In genomic region chr7:17299477-17299991, GRCh38 we compare ENCODE assay signal across 8 cellular contexts. TPM values are rescaled to one million over a fixed set of nuclear protein-coding genes. Genes with fewer than 3 reads are reported as not detected.
A peak's percentile ranks its signal among the peaks of the same experiment; 100 is the strongest.
DNase-seq lines count a peak whose midpoint lies in the region; ATAC-seq and TF ChIP-seq lines count a peak whose summit lies in the region.

No MANE protein-coding gene starts in this region.

- no peak for DNase-seq in GM12864 (ENCODE audit: low read depth)
- DNase-seq in HAP-1 (ENCODE audit: low spot score in 2 of 2): peak in 1 of 2 experiments; percentile 21
- DNase-seq in NCI-H69 (lab: John Stamatoyannopoulos, UW): peak; percentile 33
- DNase-seq in activated naive CD8-positive, alpha-beta T cell treated with anti-CD3 and anti-CD28 coated beads for 36 hours: peak; percentile 7
- no peak for DNase-seq in iPS DF 6.9 (ENCODE audit: low read depth, low spot score)
- no peak for DNase-seq in gastrocnemius medialis
- no peak for DNase-seq in posterior vena cava (ENCODE audit: low spot score)

- no peak overlapping the region for H3K27ac ChIP-seq in iPS DF 6.9 (ENCODE audit: low read length)
- peak overlapping the region; percentile 67 to 83 (median 78) for H3K27ac ChIP-seq in gastrocnemius medialis

- peaks cover 4% of the 10 kb centered on the region for H3K27me3 ChIP-seq in HAP-1 (ENCODE audit: low read depth)
- no peaks in the 10 kb centered on the region for H3K27me3 ChIP-seq in iPS DF 6.9 (ENCODE audit: control insufficient read depth, insufficient read depth, low read length)
- peaks cover 0 to 16% (median 13%) of the 10 kb centered on the region in 3 donors for H3K27me3 ChIP-seq in gastrocnemius medialis

- H3K4me3 Mint-ChIP-seq in activated naive CD8-positive, alpha-beta T cell treated with anti-CD3 and anti-CD28 coated beads for 36 hours: peak overlapping the region; percentile 92

- H3K4me3 ChIP-seq in GM12864 (ENCODE audit: low read depth, low read length) (peak overlapping the region; percentile 96), HAP-1 (peak overlapping the region; percentile 48), iPS DF 6.9 (ENCODE audit: low read length) (peak overlapping the region; percentile 97; the same call in 1 of the 2 replicates), gastrocnemius medialis (peak overlapping the region; percentile 63 to 76 (median 72))

- no peaks in the 10 kb centered on the region for H3K27me3 Mint-ChIP-seq in activated naive CD8-positive, alpha-beta T cell treated with anti-CD3 and anti-CD28 coated beads for 36 hours

- H3K27ac Mint-ChIP-seq in activated naive CD8-positive, alpha-beta T cell treated with anti-CD3 and anti-CD28 coated beads for 36 hours: peak overlapping the region; percentile 91

- TF ChIP-seq POLR2A in gastrocnemius medialis (IDR thresholded peaks at IDR 0.05): no peak

- no peaks in the 10 kb centered on the region for H3K36me3 ChIP-seq in HAP-1 (replicated peaks)
- H3K36me3 ChIP-seq in iPS DF 6.9 (ENCODE audit: control insufficient read depth, insufficient read depth, low read length): no peaks in the 10 kb centered on the region
- no peaks in the 10 kb centered on the region for H3K36me3 ChIP-seq in gastrocnemius medialis

- ATAC-seq in gastrocnemius medialis (peak; percentile 8 to 17), GM18517 (IDR thresholded peaks at IDR 0.05; ENCODE audit: unreplicated experiment) (no peak)

- in situ Hi-C loops in HAP-1 (cut with MboI; ENCODE audit: low sequenced_read_pairs) (no loop called here), gastrocnemius medialis (cut with MboI; ENCODE audit: low sequenced_read_pairs in 4 of 4) (no loop called here)

- H3K9me3 ChIP-seq in HAP-1: peaks cover 7% of the 10 kb centered on the region; the same call in 1 of the 2 replicates
- no peaks in the 10 kb centered on the region for H3K9me3 ChIP-seq in iPS DF 6.9 (ENCODE audit: control insufficient read depth, insufficient read depth, low read length)
- no peaks in the 10 kb centered on the region for H3K9me3 ChIP-seq in gastrocnemius medialis

- intact Hi-C loops in gastrocnemius medialis (cut with DNase I; ENCODE audit: low total_unique reads): no loop called here
- intact Hi-C loops in posterior vena cava (cut with DNase I): no loop called here

- peaks cover 3% of the 10 kb centered on the region for H3K9me3 Mint-ChIP-seq in activated naive CD8-positive, alpha-beta T cell treated with anti-CD3 and anti-CD28 coated beads for 36 hours

- peaks cover 36% of the 10 kb centered on the region for H3K4me1 Mint-ChIP-seq in activated naive CD8-positive, alpha-beta T cell treated with anti-CD3 and anti-CD28 coated beads for 36 hours

- TF ChIP-seq CTCF in GM12864 (IDR thresholded peaks at IDR 0.05; ENCODE audit: low read depth, low read length, missing control alignments) (no peak), gastrocnemius medialis (IDR thresholded peaks at IDR 0.05 in 4 of 5, conservative IDR thresholded peaks at IDR 0.05 in 1 of 5) (no peak)

- H3K4me1 ChIP-seq in HAP-1 (peaks cover 4% of the 10 kb centered on the region), iPS DF 6.9 (ENCODE audit: control insufficient read depth, insufficient read depth, low read length) (no peaks in the 10 kb centered on the region; the same call in 1 of the 2 replicates), gastrocnemius medialis (peaks cover 0 to 7% of the 10 kb centered on the region in 2 donors)

- H3K36me3 Mint-ChIP-seq in activated naive CD8-positive, alpha-beta T cell treated with anti-CD3 and anti-CD28 coated beads for 36 hours: peaks cover 15% of the 10 kb centered on the region

- no CpG with 5 or more reads among the region's 13 CpGs for WGBS in iPS DF 6.9 (ENCODE audit: insufficient coverage, insufficient read length)

RNA-seq across cellular contexts. Expression of gene AHR, which starts 1.1 kb away (rescaled TPM):
- 10 to 100 TPM; 44.9 to 45.9 TPM for total RNA-seq in activated naive CD8-positive, alpha-beta T cell treated with anti-CD3 and anti-CD28 coated beads for 36 hours
- 10 to 100 TPM; 12.0 to 13.6 (median 13.1) TPM for total RNA-seq in gastrocnemius medialis
- 10 to 100 TPM; 63.3 to 73.9 TPM for total RNA-seq in posterior vena cava

Comparison
In these comparisons a context has a peak if more than half of its experiments do, and no peak if none do; other contexts are left out.
1. DNase-seq: peak in NCI-H69 (single experiment) and activated naive CD8-positive, alpha-beta T cell treated with anti-CD3 and anti-CD28 coated beads for 36 hours (single experiment); none in GM12864 (single experiment), iPS DF 6.9 (single experiment), gastrocnemius medialis (0 of 2) and posterior vena cava (single experiment).
2. Peak in every context shown above with its lines, with median percentiles within 50 percentile points of each other: H3K4me3 ChIP-seq.